Comparison of ENCODE assay signal across 13 cellular contexts in genomic region chr12:92331383-92331782, GRCh38.
A peak's percentile ranks its signal among the peaks of the same experiment; 100 is the strongest.
DNase-seq lines count a peak whose midpoint lies in the region; ATAC-seq lines count a peak whose summit lies in the region.
"Had no signal": no experiment of that assay in that cellular context is flagged by ENCODE, and none has a peak within 500 bp of the region (broad histone marks: within the 10 kb centered on the region; RNA-seq: fewer than 3 reads in every experiment).

No MANE protein-coding gene starts in this region.

- H2AK5ac ChIP-seq in mesendoderm (ENCODE audit: low read length), result no peak overlapping the region

- no CpG with 5 or more reads among the region's 3 CpGs for WGBS in mesendoderm (ENCODE audit: extremely low coverage, insufficient coverage, low lambda C conversion rate)

- H3K18ac ChIP-seq in mesendoderm (ENCODE audit: low read length), result no peak overlapping the region

- no peak overlapping the region for H2BK15ac ChIP-seq in mesendoderm (replicated peaks; ENCODE audit: low read depth)

- H2BK120ac ChIP-seq in mesendoderm (ENCODE audit: low read depth, low read length), result no peak overlapping the region

- DNase-seq in DMS53 (lab: John Stamatoyannopoulos, UW) (peak; percentile 43), HT-29 (ENCODE audit: low spot score) (peak; percentile 11), dermis microvascular lymphatic vessel endothelial cell (ENCODE audit: low read depth in 2 of 2) (peak; percentile 15 to 92), mesendoderm (peak; percentile 13), DMS 273 (lab: John Stamatoyannopoulos, UW; ENCODE audit: unreplicated experiment) (no peak), Ammon's horn (ENCODE audit: low spot score) (no peak)
- DNase-seq: C1 segment of cervical spinal cord, NCI-H1092 treated with DMSO at 0.1 percent for 48 hours, NCI-H187, NCI-H226 had no signal

- H3K79me1 ChIP-seq in mesendoderm (ENCODE audit: low read length), result no peaks in the 10 kb centered on the region

- H3K4ac ChIP-seq in mesendoderm (ENCODE audit: low read depth, low read length), result no peak overlapping the region

- no peaks in the 10 kb centered on the region for H3K27me3 ChIP-seq in mesendoderm (ENCODE audit: insufficient read depth, low read length, poor library complexity)

- H3K4me1 ChIP-seq in mesendoderm (ENCODE audit: control insufficient read depth, low read depth, low read length), result no peaks in the 10 kb centered on the region

- no peak overlapping the region for H3K23ac ChIP-seq in mesendoderm (ENCODE audit: low read length)

- ATAC-seq in esophagus mucosa, result no peak

- H3K36me3 ChIP-seq in mesendoderm (ENCODE audit: control insufficient read depth, insufficient read depth, low read length), result no peaks in the 10 kb centered on the region

- H3K79me2 ChIP-seq in mesendoderm (ENCODE audit: control insufficient read depth, insufficient read depth, low read length), result no peaks in the 10 kb centered on the region

- no peak overlapping the region for H3K4me3 ChIP-seq in mesendoderm (ENCODE audit: low read length)
- H3K4me3 ChIP-seq: K562, SK-N-MC had no signal

- H3K56ac ChIP-seq in mesendoderm (ENCODE audit: low read length), result no peak overlapping the region

- no peak overlapping the region for H3K27ac ChIP-seq in mesendoderm (ENCODE audit: low read depth, low read length)
- H3K27ac ChIP-seq: SK-N-MC had no signal

- no peak overlapping the region for H3K9ac ChIP-seq in mesendoderm (ENCODE audit: low read length)

- H4K5ac ChIP-seq in mesendoderm (ENCODE audit: low read length), result no peak overlapping the region

- no peak overlapping the region for H4K8ac ChIP-seq in mesendoderm (ENCODE audit: low read depth, low read length)

- H3K4me2 ChIP-seq in mesendoderm (ENCODE audit: low read length), result no peak overlapping the region

- no peak overlapping the region for H2BK5ac ChIP-seq in mesendoderm (ENCODE audit: low read length)

Comparison
In these comparisons a context has a peak if more than half of its experiments do, and no peak if none do; other contexts are left out.
1. DNase-seq: peak in DMS53 (single experiment), HT-29 (single experiment), dermis microvascular lymphatic vessel endothelial cell (2 of 2) and mesendoderm (single experiment); none in DMS 273 (single experiment) and Ammon's horn (single experiment).